Comparison of ENCODE assay signal across 1 cellular context in genomic region chr1:89331890-89332289, GRCh38.
TF ChIP-seq lines count a peak whose summit lies in the region.

No MANE protein-coding gene starts in this region.

TF ChIP-seq in HepG2, 621 proteins besides CTCF, POLR2A, EP300 and RAD21 (continued from another document):
- TF ChIP-seq ZBTB34 (CRISPR knock-in tag; IDR thresholded peaks at IDR 0.05), result no peak
- no peak for TF ChIP-seq ZSCAN21 (CRISPR knock-in tag; IDR thresholded peaks at IDR 0.05; ENCODE audit: borderline replicate concordance)
- TF ChIP-seq MYPOP (CRISPR knock-in tag; IDR thresholded peaks at IDR 0.05), result no peak
- TF ChIP-seq ZNF552 (CRISPR knock-in tag; IDR thresholded peaks at IDR 0.05; ENCODE audit: borderline replicate concordance), result no peak
- no peak for TF ChIP-seq ZNF207 (IDR thresholded peaks at IDR 0.05; ENCODE audit: borderline replicate concordance)
TF ChIP-seq in HepG2: peak in this region for 0.
